Comparison of ENCODE assay signal across 14 cellular contexts in genomic region chr3:149163066-149163465, GRCh38. TPM values are rescaled to one million over a fixed set of nuclear protein-coding genes. Genes with fewer than 3 reads are reported as not detected.
DNase-seq lines count a peak whose midpoint lies in the region; ATAC-seq and TF ChIP-seq lines count a peak whose summit lies in the region.
"Had no signal": no experiment of that assay in that cellular context is flagged by ENCODE, and none has a peak within 500 bp of the region (broad histone marks: within the 10 kb centered on the region; RNA-seq: fewer than 3 reads in every experiment).

No MANE protein-coding gene starts in this region.

- H3K4me1 ChIP-seq in left ventricle myocardium inferior (no peaks in the 10 kb centered on the region), testis (peaks cover 9% of the 10 kb centered on the region)

- intact Hi-C loops in left ventricle myocardium inferior (cut with micrococcal nuclease), result no loop called here
- intact Hi-C loops in Right ventricle myocardium superior (cut with DNase I), result no loop called here
- intact Hi-C loops in testis (cut with DNase I; ENCODE audit: low total_unique reads), result no loop called here

- 48 to 55% methylated on average over 1 of the region's 1 CpG for WGBS in testis, 2 donors

- H3K4me3 ChIP-seq in left ventricle myocardium inferior (no peak overlapping the region), testis (peak overlapping the region in 1 of 2 donors; percentile 24)
- H3K4me3 ChIP-seq: GM23248 had no signal

- H3K36me3 ChIP-seq in left ventricle myocardium inferior, result peaks cover 85% of the 10 kb centered on the region
- H3K36me3 ChIP-seq in KOPT-K1 (ENCODE audit: insufficient read depth, low read length), result peaks cover 72% of the 10 kb centered on the region
- no peaks in the 10 kb centered on the region for H3K36me3 ChIP-seq in testis (ENCODE audit: low read depth, missing control alignments)

- no peaks in the 10 kb centered on the region for H3K9me3 ChIP-seq in left ventricle myocardium inferior (replicated peaks)
- no peaks in the 10 kb centered on the region for H3K9me3 ChIP-seq in KOPT-K1 (ENCODE audit: insufficient read depth, low read length, poor library complexity, severe bottlenecking)
- no peaks in the 10 kb centered on the region for H3K9me3 ChIP-seq in testis

- no peak for ATAC-seq in Right ventricle myocardium superior (ENCODE audit: poor library complexity)
- no peak for ATAC-seq in GM18502 (IDR thresholded peaks at IDR 0.05; ENCODE audit: poor library complexity, unreplicated experiment)
- ATAC-seq: T-cell had no signal

- DNase-seq in left ventricle myocardium inferior (no peak), Right ventricle myocardium superior (no peak), NOMO-1 treated with dmso at 0.1 percent for 144 hours (lab: John Stamatoyannopoulos, UW; ENCODE audit: unreplicated experiment) (peak; percentile 12), testis (no peak), islet precursor cell (no peak), NCI-H82 (lab: John Stamatoyannopoulos, UW) (no peak)
- DNase-seq: GM23248, NCI-H1105, NCI-H187 treated with DMSO at 0.1 percent for 48 hours, NCI-H2171, T-cell had no signal

- no peak for TF ChIP-seq CTCF in left ventricle myocardium inferior (IDR thresholded peaks at IDR 0.05; ENCODE audit: borderline replicate concordance)
- no peak for TF ChIP-seq CTCF in testis (IDR thresholded peaks at IDR 0.05)

- peak overlapping the region; percentile 16 for H3K27ac ChIP-seq in left ventricle myocardium inferior (replicated peaks)
- H3K27ac ChIP-seq in KOPT-K1 (ENCODE audit: low read depth, low read length, poor library complexity, severe bottlenecking), result peak overlapping the region; percentile 53
- H3K27ac ChIP-seq in testis, result peak overlapping the region; percentile 52 to 73
- H3K27ac ChIP-seq: GM23248 had no signal

- H3K27me3 ChIP-seq in left ventricle myocardium inferior (ENCODE audit: low read depth), result no peaks in the 10 kb centered on the region
- no peaks in the 10 kb centered on the region for H3K27me3 ChIP-seq in testis

- TF ChIP-seq POLR2A in testis (IDR thresholded peaks at IDR 0.05), result no peak

RNA-seq across cellular contexts. Expression of gene HPS3, which starts 33.6 kb away (rescaled TPM):
- total RNA-seq in left ventricle myocardium inferior (5.6 TPM), Right ventricle myocardium superior (5.2 TPM), testis (10 to 100 TPM; 25.8 to 27.8 TPM)
- 14.6 TPM for polyA plus RNA-seq in testis (ENCODE audit: insufficient read depth, low read depth, low replicate concordance)

RNA-seq across cellular contexts. Expression of gene CP, which starts 58.6 kb away (rescaled TPM):
- 6.2 TPM for total RNA-seq in left ventricle myocardium inferior
- total RNA-seq in Right ventricle myocardium superior, result 4.7 TPM
- 10 to 100 TPM; 10.3 to 13.8 TPM for total RNA-seq in testis
- 6.1 TPM for polyA plus RNA-seq in testis (ENCODE audit: insufficient read depth, low read depth, low replicate concordance)
- total RNA-seq: GM23248, RPMI7951 had no signal
- polyA plus RNA-seq: GM23248 had no signal
